2 cellular contexts compared by ENCODE assay signal in the genomic region with DNA sequence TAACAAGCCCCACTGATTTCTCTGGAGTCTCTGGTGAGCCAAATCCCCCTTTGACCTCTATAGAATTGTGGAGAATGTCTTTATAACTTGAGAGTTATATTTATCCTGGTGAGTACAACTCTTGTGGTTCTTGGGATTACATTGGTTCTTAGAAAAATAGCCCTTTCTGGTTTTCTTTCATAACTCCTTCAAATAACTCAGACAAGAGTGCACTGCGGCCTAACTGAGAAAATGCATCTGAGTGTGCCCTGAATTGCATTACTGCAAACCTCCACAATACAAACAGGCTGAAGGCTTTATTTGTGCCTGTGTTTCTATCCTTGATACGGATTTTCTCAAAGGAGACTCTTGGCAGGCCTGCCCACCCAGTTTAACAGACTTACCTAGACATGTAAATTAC.
TF ChIP-seq lines count a peak whose summit lies in the region.

No MANE protein-coding gene starts in this region.

TF ChIP-seq in IMR-90, 13 proteins besides CTCF, POLR2A, EP300 and RAD21:
- TF ChIP-seq BHLHE40 (IDR thresholded peaks at IDR 0.05; ENCODE audit: low read depth, low read length) (no peak), SMC3 (IDR thresholded peaks at IDR 0.05; ENCODE audit: low read depth, low read length) (no peak), MAZ (IDR thresholded peaks at IDR 0.05; ENCODE audit: borderline replicate concordance, low read depth, low read length) (no peak), CEBPB (IDR thresholded peaks at IDR 0.05; ENCODE audit: low read depth, low read length) (no peak), NFE2L2 (IDR thresholded peaks at IDR 0.05; ENCODE audit: low read depth, low read length) (no peak), RCOR1 (IDR thresholded peaks at IDR 0.05; ENCODE audit: insufficient replicate concordance, low read length) (no peak), MAFK (IDR thresholded peaks at IDR 0.05; ENCODE audit: low read depth, low read length) (no peak), RFX5 (IDR thresholded peaks at IDR 0.05; ENCODE audit: low read depth, low read length) (no peak)
- TF ChIP-seq, protein P1, sequence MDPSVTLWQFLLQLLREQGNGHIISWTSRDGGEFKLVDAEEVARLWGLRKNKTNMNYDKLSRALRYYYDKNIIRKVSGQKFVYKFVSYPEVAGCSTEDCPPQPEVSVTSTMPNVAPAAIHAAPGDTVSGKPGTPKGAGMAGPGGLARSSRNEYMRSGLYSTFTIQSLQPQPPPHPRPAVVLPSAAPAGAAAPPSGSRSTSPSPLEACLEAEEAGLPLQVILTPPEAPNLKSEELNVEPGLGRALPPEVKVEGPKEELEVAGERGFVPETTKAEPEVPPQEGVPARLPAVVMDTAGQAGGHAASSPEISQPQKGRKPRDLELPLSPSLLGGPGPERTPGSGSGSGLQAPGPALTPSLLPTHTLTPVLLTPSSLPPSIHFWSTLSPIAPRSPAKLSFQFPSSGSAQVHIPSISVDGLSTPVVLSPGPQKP (IDR thresholded peaks at IDR 0.05; ENCODE audit: borderline replicate concordance, low read depth, low read length): no peak

TF ChIP-seq in neural cell, 6 proteins besides CTCF, POLR2A, EP300 and RAD21:
- TF ChIP-seq POLR2AphosphoS5 (IDR thresholded peaks at IDR 0.05): no peak
TF ChIP-seq in neural cell: peak in this region for 0.
